Comparison of ENCODE assay signal across 16 cellular contexts in genomic region chr4:61520688-61521160, GRCh38.
DNase-seq lines count a peak whose midpoint lies in the region; ATAC-seq, FAIRE-seq and TF ChIP-seq lines count a peak whose summit lies in the region.
"Had no signal": no experiment of that assay in that cellular context is flagged by ENCODE, and none has a peak within 500 bp of the region (broad histone marks: within the 10 kb centered on the region; RNA-seq: fewer than 3 reads in every experiment).

No MANE protein-coding gene starts in this region.

- no peak for TF ChIP-seq POLR2A in H54 (IDR thresholded peaks at IDR 0.05; ENCODE audit: low read depth, low read length)

- in situ Hi-C loops in G401 (cut with HindIII; ENCODE audit: low sequenced_read_pairs): no loop called here

- peak overlapping the region; percentile 74 for H3K27ac Mint-ChIP-seq in mesothelial cell of epicardium
- no peak overlapping the region for H3K27ac Mint-ChIP-seq in progenitor cell of endocrine pancreas
- H3K27ac Mint-ChIP-seq: naive B cell, T-helper 17 cell had no signal

- H3K27me3 Mint-ChIP-seq in mesothelial cell of epicardium (ENCODE audit: low read depth) (no peaks in the 10 kb centered on the region), progenitor cell of endocrine pancreas (peaks cover 3% of the 10 kb centered on the region)
- H3K27me3 Mint-ChIP-seq: naive B cell, T-helper 17 cell had no signal

- peak; percentile 52 for FAIRE-seq in H54 (lab: Jason Lieb, UNC)
- no peak for FAIRE-seq in bronchial epithelial cell (lab: Jason Lieb, UNC)
- FAIRE-seq: HTR-8/SVneo had no signal

- peaks cover 41% of the 10 kb centered on the region for H3K4me1 Mint-ChIP-seq in mesothelial cell of epicardium
- H3K4me1 Mint-ChIP-seq in progenitor cell of endocrine pancreas (ENCODE audit: low read depth): peaks cover 15% of the 10 kb centered on the region
- H3K4me1 Mint-ChIP-seq: naive B cell, T-helper 17 cell had no signal

- no peaks in the 10 kb centered on the region for H3K9me3 Mint-ChIP-seq in mesothelial cell of epicardium
- peaks cover 7% of the 10 kb centered on the region for H3K9me3 Mint-ChIP-seq in progenitor cell of endocrine pancreas (ENCODE audit: low read depth)

- no peak overlapping the region for H3K4me3 ChIP-seq in bronchial epithelial cell (ENCODE audit: low read depth, low read length)
- H3K4me3 ChIP-seq: testis had no signal

- H3K4me3 Mint-ChIP-seq in mesothelial cell of epicardium: no peak overlapping the region
- H3K4me3 Mint-ChIP-seq in progenitor cell of endocrine pancreas (ENCODE audit: low read depth): no peak overlapping the region
- H3K4me3 Mint-ChIP-seq: naive B cell, T-helper 17 cell had no signal

- DNase-seq in H54 (ENCODE audit: insufficient read length, low spot score) (no peak), NCI-H1105 treated with DMSO at 0.1 percent for 48 hours (lab: John Stamatoyannopoulos, UW) (peak; percentile 11), bronchial epithelial cell (ENCODE audit: low read depth) (peak; percentile 91), mesothelial cell of epicardium (ENCODE audit: low spot score in 2 of 2, unreplicated experiment in 2 of 2) (no peak), progenitor cell of endocrine pancreas (ENCODE audit: low spot score, unreplicated experiment) (no peak), anterior cingulate cortex (lab: John Stamatoyannopoulos, UW) (no peak), G401 (ENCODE audit: low spot score) (no peak)
- DNase-seq: activated effector memory CD4-positive, alpha-beta T cell treated with Interleukin-2 at 50 U/mL for 16 hours; central memory CD4-positive, alpha-beta T cell; naive B cell; NCI-H1436 treated with DMSO at 0.1 percent for 48 hours; OCI-M1; T-helper 17 cell; testis had no signal

- H3K36me3 ChIP-seq in bronchial epithelial cell (ENCODE audit: control insufficient read depth, insufficient read depth, low read length): no peaks in the 10 kb centered on the region

- no peaks in the 10 kb centered on the region for H3K36me3 Mint-ChIP-seq in mesothelial cell of epicardium
- no peaks in the 10 kb centered on the region for H3K36me3 Mint-ChIP-seq in progenitor cell of endocrine pancreas (ENCODE audit: insufficient read depth)
- H3K36me3 Mint-ChIP-seq: naive B cell had no signal

- no peaks in the 10 kb centered on the region for H3K27me3 ChIP-seq in bronchial epithelial cell (ENCODE audit: control insufficient read depth, insufficient read depth, low read length)
- H3K27me3 ChIP-seq: testis had no signal

- TF ChIP-seq CTCF in bronchial epithelial cell (IDR thresholded peaks at IDR 0.05; ENCODE audit: insufficient read depth, low read length, severe bottlenecking) (no peak), mesothelial cell of epicardium (IDR thresholded peaks at IDR 0.05; ENCODE audit: unreplicated experiment) (no peak), progenitor cell of endocrine pancreas (IDR thresholded peaks at IDR 0.05; ENCODE audit: unreplicated experiment) (no peak)

- ATAC-seq in SK-N-SH treated with all-trans-retinoic acid at 6 μM for 48 hours: no peak
- ATAC-seq: T-helper 17 cell had no signal

TF ChIP-seq in SK-N-SH treated with all-trans-retinoic acid at 6 μM for 48 hours, 23 proteins besides CTCF, POLR2A, EP300 and RAD21:
- TF ChIP-seq RARB (CRISPR knock-in tag; IDR thresholded peaks at IDR 0.05): no peak
- TF ChIP-seq PPARA (CRISPR knock-in tag; IDR thresholded peaks at IDR 0.05; ENCODE audit: borderline replicate concordance): no peak
- TF ChIP-seq POU6F1 (CRISPR knock-in tag; IDR thresholded peaks at IDR 0.05; ENCODE audit: borderline replicate concordance, low read depth): no peak
- TF ChIP-seq TCF4 (CRISPR knock-in tag; IDR thresholded peaks at IDR 0.05; ENCODE audit: borderline replicate concordance): no peak
- no peak for TF ChIP-seq OSR1 (CRISPR knock-in tag; IDR thresholded peaks at IDR 0.05)
- TF ChIP-seq ZNF565 (CRISPR knock-in tag; conservative IDR thresholded peaks at IDR 0.05; ENCODE audit: low read depth): no peak
- TF ChIP-seq ZFP3 (CRISPR knock-in tag; IDR thresholded peaks at IDR 0.05): no peak
- no peak for TF ChIP-seq TOX (CRISPR knock-in tag; IDR thresholded peaks at IDR 0.05; ENCODE audit: borderline replicate concordance)
- TF ChIP-seq ZNF8 (CRISPR knock-in tag; IDR thresholded peaks at IDR 0.05): no peak
- TF ChIP-seq ZNF70 (CRISPR knock-in tag; IDR thresholded peaks at IDR 0.05): no peak
- no peak for TF ChIP-seq PATZ1 (CRISPR knock-in tag; IDR thresholded peaks at IDR 0.05; ENCODE audit: borderline replicate concordance)

Comparison
In these comparisons a context has a peak if more than half of its experiments do, and no peak if none do; other contexts are left out.
1. DNase-seq: peak in NCI-H1105 treated with DMSO at 0.1 percent for 48 hours (single experiment) and bronchial epithelial cell (single experiment); none in H54 (single experiment), mesothelial cell of epicardium (0 of 2), progenitor cell of endocrine pancreas (single experiment), anterior cingulate cortex (0 of 58) and G401 (single experiment).